17 cellular contexts compared by ENCODE assay signal in genomic region chr7:135856356-135857144, GRCh38.
DNase-seq lines count a peak whose midpoint lies in the region; ATAC-seq, FAIRE-seq and TF ChIP-seq lines count a peak whose summit lies in the region.
"Had no signal": no experiment of that assay in that cellular context is flagged by ENCODE, and none has a peak within 500 bp of the region (broad histone marks: within the 10 kb centered on the region; RNA-seq: fewer than 3 reads in every experiment).

No MANE protein-coding gene starts in this region.

- no peaks in the 10 kb centered on the region for H3K79me2 ChIP-seq in osteoblast (ENCODE audit: insufficient read depth, low read length)

- H3K36me3 ChIP-seq in osteoblast (ENCODE audit: insufficient read depth, low read length): no peaks in the 10 kb centered on the region
- H3K36me3 ChIP-seq: BLaER1, tibial nerve had no signal

- ATAC-seq in esophagus mucosa (peak; percentile 71), GM18867 (IDR thresholded peaks at IDR 0.05; ENCODE audit: unreplicated experiment) (no peak), HG02852 (IDR thresholded peaks at IDR 0.05; ENCODE audit: unreplicated experiment) (no peak)
- ATAC-seq: HepG2 had no signal

- DNase-seq in GM04504 (ENCODE audit: low read depth) (peak; percentile 32), RWPE1 (ENCODE audit: low spot score) (peak; percentile 5), osteoblast (ENCODE audit: insufficient read length, low spot score, missing footprints) (peak; percentile 47), GM19239 (ENCODE audit: insufficient read length, low spot score) (no peak), NOMO-1 treated with dmso at 0.1 percent for 144 hours (lab: John Stamatoyannopoulos, UW; ENCODE audit: unreplicated experiment) (no peak)
- DNase-seq: activated naive CD8-positive, alpha-beta T cell treated with anti-CD3 and anti-CD28 coated beads for 36 hours; activated T-cell treated with anti-CD3 and anti-CD28 coated beads, Interleukin-2, amount 50 U/mL, for 1 hour; NCI-H446; SW 1271 had no signal

- H4K20me1 ChIP-seq in osteoblast (ENCODE audit: insufficient read depth, low read length): no peaks in the 10 kb centered on the region
- H4K20me1 ChIP-seq: BLaER1 had no signal

- H2AFZ ChIP-seq in osteoblast (ENCODE audit: low read length): no peak overlapping the region

- no peak overlapping the region for H3K4me2 ChIP-seq in osteoblast (ENCODE audit: insufficient read depth, low read length)
- H3K4me2 ChIP-seq: BLaER1 had no signal

- POLR2A ChIA-PET in RWPE1 (lab: Yijun Ruan, JAX; ENCODE audit: low non-redundant PET): no interaction called here

- no peak overlapping the region for H3K27ac ChIP-seq in RWPE1
- no peak overlapping the region for H3K27ac ChIP-seq in osteoblast (ENCODE audit: low read depth, low read length)
- H3K27ac ChIP-seq: BLaER1, tibial nerve had no signal

- FAIRE-seq in GM19239 (lab: Jason Lieb, UNC): no peak
- FAIRE-seq: colon, frontal cortex, HepG2 had no signal

- H3K27me3 ChIP-seq in osteoblast (ENCODE audit: insufficient read depth, low read length): no peaks in the 10 kb centered on the region
- H3K27me3 ChIP-seq: BLaER1, tibial nerve had no signal

- TF ChIP-seq CTCF in RWPE1 (conservative IDR thresholded peaks at IDR 0.05; ENCODE audit: low read depth): no peak
- TF ChIP-seq CTCF in osteoblast (IDR thresholded peaks at IDR 0.05; ENCODE audit: extremely low read depth, low read depth, low read length): no peak

- H3K9me3 ChIP-seq in osteoblast (ENCODE audit: low read depth, low read length): no peaks in the 10 kb centered on the region

- H3K4me1 ChIP-seq in osteoblast (ENCODE audit: insufficient read depth, low read length): peaks cover 6% of the 10 kb centered on the region
- H3K4me1 ChIP-seq: BLaER1, tibial nerve had no signal

- no peak overlapping the region for H3K4me3 ChIP-seq in osteoblast (ENCODE audit: insufficient read depth, low read length)
- H3K4me3 ChIP-seq: BLaER1, tibial nerve had no signal

- CTCF ChIA-PET in RWPE1 (lab: Yijun Ruan, JAX): interaction anchor here (0.6 kb wide), 1 partner anchor 1342 kb away, joined by 4 read pairs; no protein-coding TSS in a partner anchor

Comparison
In these comparisons a context has a peak if more than half of its experiments do, and no peak if none do; other contexts are left out.
1. DNase-seq: peak in GM04504 (single experiment), RWPE1 (single experiment) and osteoblast (single experiment); none in GM19239 (single experiment) and NOMO-1 treated with dmso at 0.1 percent for 144 hours (single experiment).